In the genomic region with DNA sequence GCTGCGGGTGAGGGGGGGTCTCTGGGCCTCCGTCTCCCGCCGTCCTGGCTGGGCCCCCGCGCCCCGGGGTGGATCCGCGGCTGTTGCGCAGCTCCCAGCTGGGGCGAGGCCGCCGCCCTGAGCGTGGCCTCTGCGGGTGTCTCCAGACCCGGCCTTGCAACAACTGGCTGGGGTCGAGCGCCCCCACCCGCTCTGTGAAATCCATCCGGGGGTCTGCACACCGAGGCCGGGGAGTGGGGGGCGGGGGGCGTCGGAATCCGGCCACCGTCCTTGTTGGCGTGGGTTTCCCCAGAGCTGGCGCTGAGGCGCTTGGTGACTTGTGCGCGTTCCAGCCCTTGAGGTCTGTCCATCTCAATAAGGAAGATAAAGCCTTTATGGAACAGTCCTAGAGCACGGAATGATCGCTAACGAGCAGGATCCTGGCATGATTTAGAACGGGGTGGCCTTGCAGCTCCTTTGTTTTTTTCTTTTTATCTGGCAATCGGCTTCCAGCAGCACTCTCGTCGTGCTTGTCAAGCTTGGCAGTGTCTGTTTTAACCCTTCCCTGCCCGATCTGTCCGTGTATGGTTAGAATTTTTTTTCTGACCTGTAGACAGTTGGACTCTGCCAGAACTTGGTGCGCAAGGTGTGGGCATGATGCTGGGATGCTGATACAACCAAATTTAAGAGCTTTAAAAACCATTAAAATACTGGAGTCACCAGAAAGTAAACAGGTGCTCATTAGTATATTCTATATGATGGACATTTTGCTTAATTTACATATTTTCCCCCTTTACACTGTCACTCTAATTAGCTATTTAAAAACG, we compare ENCODE assay signal across 8 cellular contexts. TPM values are rescaled to one million over a fixed set of nuclear protein-coding genes. Genes with fewer than 3 reads are reported as not detected.
DNase-seq lines count a peak whose midpoint lies in the region; ATAC-seq and TF ChIP-seq lines count a peak whose summit lies in the region.

No MANE protein-coding gene starts in this region.

- CTCF ChIA-PET in Calu3 (lab: Charles Lee) = interaction anchor here (0.7 to 0.9 kb wide), 4 partner anchors 13 to 37 kb away, joined by 3 to 5 read pairs (median 4); no protein-coding TSS in a partner anchor

- TF ChIP-seq CTCF in Calu3 (IDR thresholded peaks at IDR 0.05; ENCODE audit: unreplicated experiment) (no peak), OCI-LY3 (IDR thresholded peaks at IDR 0.05; ENCODE audit: low read depth, low read length) (peak; percentile 37; the same call in 1 of the 2 replicates), adrenal gland (IDR thresholded peaks at IDR 0.05) (no peak), heart left ventricle (IDR thresholded peaks at IDR 0.05) (peak in 2 of 12 donors; percentile 15 to 33), osteoblast (IDR thresholded peaks at IDR 0.05; ENCODE audit: extremely low read depth, low read depth, low read length) (no peak)

- H4K20me1 ChIP-seq in OCI-LY3 (ENCODE audit: insufficient read depth, low read length) (peaks cover 32% of the 10 kb centered on the region), osteoblast (ENCODE audit: insufficient read depth, low read length) (peaks cover 49% of the 10 kb centered on the region)

- peak overlapping the region; percentile 90 for H3K9ac ChIP-seq in OCI-LY3 (ENCODE audit: low read length)

- H3K4me3 ChIP-seq in OCI-LY3 (ENCODE audit: low read length) (peak overlapping the region; percentile 82), adrenal gland (peak overlapping the region; percentile 81 to 98 (median 89)), heart left ventricle (peak overlapping the region; percentile 45 to 100 (median 93)), osteoblast (ENCODE audit: insufficient read depth, low read length) (peak overlapping the region; percentile 91)

- TF ChIP-seq POLR2A in adrenal gland (IDR thresholded peaks at IDR 0.05) (peak; percentile 47 to 81), heart left ventricle (IDR thresholded peaks at IDR 0.05) (no peak)

- BruUV-seq in Calu3 (replicated peaks; lab: Mats Ljungman, UMichigan) = no TSS peak

- peaks cover 54% of the 10 kb centered on the region for H3K79me2 ChIP-seq in OCI-LY3 (ENCODE audit: low read length)
- peaks cover 61% of the 10 kb centered on the region for H3K79me2 ChIP-seq in osteoblast (ENCODE audit: insufficient read depth, low read length)

- H3K4me2 ChIP-seq in OCI-LY3 (ENCODE audit: low read length) (peak overlapping the region; percentile 90), osteoblast (ENCODE audit: insufficient read depth, low read length) (peak overlapping the region; percentile 90)

- H3K4me3 Mint-ChIP-seq in Calu3 (ENCODE audit: low read depth, unreplicated experiment) = peak overlapping the region; percentile 87

- H2AFZ ChIP-seq in OCI-LY3 (ENCODE audit: low read depth, low read length) (no peak overlapping the region), osteoblast (ENCODE audit: low read length) (no peak overlapping the region)

- H3K27me3 ChIP-seq in OCI-LY3 (ENCODE audit: low read depth, low read length) = peaks cover 13% of the 10 kb centered on the region
- no peaks in the 10 kb centered on the region for H3K27me3 ChIP-seq in adrenal gland
- H3K27me3 ChIP-seq in heart left ventricle = no peaks in the 10 kb centered on the region
- no peaks in the 10 kb centered on the region for H3K27me3 ChIP-seq in osteoblast (ENCODE audit: insufficient read depth, low read length)

- H3K4me1 Mint-ChIP-seq in Calu3 (ENCODE audit: low read depth, unreplicated experiment) = peaks cover 8% of the 10 kb centered on the region

- H3K4me1 ChIP-seq in OCI-LY3 (ENCODE audit: low read length) (peaks cover 28% of the 10 kb centered on the region), adrenal gland (replicated peaks in 1 of 2) (peaks cover 21 to 43% of the 10 kb centered on the region in 2 donors), heart left ventricle (peaks cover 6 to 55% (median 44%) of the 10 kb centered on the region in 12 donors), osteoblast (ENCODE audit: insufficient read depth, low read length) (peaks cover 33% of the 10 kb centered on the region)

- peak overlapping the region; percentile 77 for H3K27ac Mint-ChIP-seq in Calu3 (ENCODE audit: unreplicated experiment)

- WGBS in adrenal gland, 4 donors = 1 to 2% (median 1%) methylated on average over 16 to 43 of the region's 43 CpGs
- WGBS in heart left ventricle, 4 donors = 1% methylated on average over 22 to 43 of the region's 43 CpGs

- peaks cover 32% of the 10 kb centered on the region for H3K36me3 Mint-ChIP-seq in Calu3 (ENCODE audit: insufficient read depth, unreplicated experiment)

- ATAC-seq in GM19351 (IDR thresholded peaks at IDR 0.05; ENCODE audit: unreplicated experiment) = peak; percentile 27
- peak; percentile 42 for ATAC-seq in HG03378 (IDR thresholded peaks at IDR 0.05; ENCODE audit: unreplicated experiment)
- peak; percentile 40 to 58 (median 54) for ATAC-seq in heart left ventricle

- H3K9me3 ChIP-seq in OCI-LY3 (ENCODE audit: insufficient read depth, low read length) (peaks cover 7% of the 10 kb centered on the region; the same call in 1 of the 2 replicates), adrenal gland (replicated peaks in 1 of 3) (no peaks in the 10 kb centered on the region), heart left ventricle (no peaks in the 10 kb centered on the region), osteoblast (ENCODE audit: low read depth, low read length) (no peaks in the 10 kb centered on the region)

- DNase-seq in Calu3 (no peak), adrenal gland (peak; percentile 71 to 90 (median 84)), heart left ventricle (peak; percentile 38 to 79 (median 62)), osteoblast (ENCODE audit: insufficient read length, low spot score, missing footprints) (no peak), cortex of kidney (lab: John Stamatoyannopoulos, UW) (no peak)

- H3K9me3 Mint-ChIP-seq in Calu3 (ENCODE audit: low read depth, unreplicated experiment) = no peaks in the 10 kb centered on the region

- peak overlapping the region; percentile 87 for H3K27ac ChIP-seq in OCI-LY3 (ENCODE audit: low read length)
- peak overlapping the region; percentile 97 to 100 (median 99) for H3K27ac ChIP-seq in adrenal gland
- peak overlapping the region; percentile 91 to 100 (median 99) for H3K27ac ChIP-seq in heart left ventricle
- H3K27ac ChIP-seq in osteoblast (ENCODE audit: low read depth, low read length) = peak overlapping the region; percentile 76

- intact Hi-C loops in Calu3 (cut with micrococcal nuclease; ENCODE audit: unreplicated experiment) = loop anchor here (5.0 kb wide), 1 partner anchor 33 kb away; no protein-coding TSS in a partner anchor
- intact Hi-C loops in adrenal gland (cut with DNase I) = no loop called here
- intact Hi-C loops in heart left ventricle (cut with DNase I) = loop anchor here in 8 of 10 donors (2.0 to 5.0 kb wide), 6 partner anchors 18 to 42 kb away; no protein-coding TSS in a partner anchor

- H3K27me3 Mint-ChIP-seq in Calu3 (ENCODE audit: unreplicated experiment) = no peaks in the 10 kb centered on the region

- H3K36me3 ChIP-seq in OCI-LY3 (replicated peaks; ENCODE audit: low read depth, low read length) (peaks cover 21% of the 10 kb centered on the region), adrenal gland (replicated peaks in 1 of 2) (peaks cover 0 to 6% of the 10 kb centered on the region in 2 donors), heart left ventricle (peaks cover 0 to 6% (median 0%) of the 10 kb centered on the region in 9 donors), osteoblast (ENCODE audit: insufficient read depth, low read length) (peaks cover 13% of the 10 kb centered on the region)

RNA-seq across cellular contexts. Expression of a gene that starts 0.7 kb away (rescaled TPM):
- total RNA-seq in Calu3 (2022) = 90.0 and 110 TPM in 2 replicates
- 100 to 1,000 TPM; 256 to 385 (median 280) TPM for total RNA-seq in adrenal gland
- 100 to 1,000 TPM; 184 to 552 (median 192) TPM for polyA plus RNA-seq in adrenal gland
- total RNA-seq in heart left ventricle = 100 to 1,000 TPM; 447 to 697 (median 546) TPM
- polyA plus RNA-seq in heart left ventricle = 100 to 1,000 TPM; 473 to 738 TPM
- total RNA-seq in osteoblast = 627 and 634 TPM in 2 replicates

RNA-seq across cellular contexts. Expression of a gene that starts 39.4 kb away (rescaled TPM):
- total RNA-seq in Calu3 (2022) (0.81 and 0.94 TPM in 2 replicates), adrenal gland (10 to 100 TPM in 1 of 8 donors, 1 to 10 TPM in 5, under 1 TPM in 2; 0.39 to 18.5 (median 2.7) TPM), heart left ventricle (1 to 10 TPM in 3 of 9 donors, under 1 TPM in 6; 0.13 to 1.4 (median 0.71) TPM), osteoblast (1.8 and 2.9 TPM in 2 replicates)
- polyA plus RNA-seq in adrenal gland (1 to 10 TPM; 1.7 to 3.3 (median 1.9) TPM), heart left ventricle (under 1 TPM; 0.11 to 0.30 TPM)

Comparison
In these comparisons a context has a peak if more than half of its experiments do, and no peak if none do; other contexts are left out.
1. DNase-seq: peak in adrenal gland (7 of 7) and heart left ventricle (5 of 5); none in Calu3 (single experiment), osteoblast (single experiment) and cortex of kidney (single experiment).
2. POLR2A ChIP-seq: peak in adrenal gland (2 of 2); none in heart left ventricle (0 of 2).
3. intact Hi-C loops: an anchor here in Calu3 (5.0 kb wide) and heart left ventricle (2.0 to 5.0 kb wide); none called in adrenal gland.
4. Peak in every context shown above with its lines, with median percentiles within 50 percentile points of each other: ATAC-seq, H3K27ac ChIP-seq and H3K4me3 ChIP-seq.